ENCODE assay signal across 9 cellular contexts in the genomic region with DNA sequence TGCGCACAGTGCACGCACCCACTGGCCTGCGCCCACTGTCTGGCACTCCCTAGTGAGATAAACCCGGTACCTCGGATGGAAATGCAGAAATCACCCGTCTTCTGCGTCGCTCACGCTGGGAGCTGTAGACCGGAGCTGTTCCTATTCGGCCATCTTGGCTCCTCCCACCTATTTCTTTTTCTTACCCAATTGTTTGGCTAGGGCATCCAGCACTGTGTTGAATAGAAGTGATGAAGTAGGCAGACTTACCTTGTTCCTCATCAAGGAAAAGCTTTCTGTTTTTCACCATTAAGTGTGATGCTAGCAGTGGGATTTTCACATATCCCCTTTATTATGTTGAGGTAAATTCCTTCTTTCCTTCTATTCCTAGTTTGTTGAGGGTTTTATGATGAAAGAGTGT. TPM values are rescaled to one million over a fixed set of nuclear protein-coding genes. Genes with fewer than 3 reads are reported as not detected.
"Had no signal": no experiment of that assay in that cellular context is flagged by ENCODE, and none has a peak within 500 bp of the region (broad histone marks: within the 10 kb centered on the region; RNA-seq: fewer than 3 reads in every experiment).

No MANE protein-coding gene starts in this region.

RNA-seq across cellular contexts. Expression of gene CD86, which starts 7.4 kb away (rescaled TPM):
- total RNA-seq: activated naive CD4-positive, alpha-beta T cell treated with anti-CD3 and anti-CD28 coated beads for 36 hours; chondrocyte; dermis blood vessel endothelial cell had no signal

RNA-seq across cellular contexts. Expression of gene ILDR1, which starts 25.7 kb away (rescaled TPM):
- total RNA-seq: activated CD8-positive, alpha-beta memory T cell treated with anti-CD3 and anti-CD28 coated beads for 36 hours; activated naive CD4-positive, alpha-beta T cell treated with anti-CD3 and anti-CD28 coated beads for 36 hours; activated naive CD8-positive, alpha-beta T cell treated with anti-CD3 and anti-CD28 coated beads for 36 hours; aorta; chondrocyte; dermis blood vessel endothelial cell; foreskin keratinocyte; gastrocnemius medialis had no signal
- polyA plus RNA-seq: heart left ventricle had no signal
